8 cellular contexts compared by ENCODE assay signal in genomic region chr19:52626915-52627314, GRCh38.
"Had no signal": no experiment of that assay in that cellular context is flagged by ENCODE, and none has a peak within 500 bp of the region (broad histone marks: within the 10 kb centered on the region; RNA-seq: fewer than 3 reads in every experiment).

No MANE protein-coding gene starts in this region.

- H3K9me3 ChIP-seq: HAP-1 had no signal

- FAIRE-seq: HepG2 had no signal

- H3K9ac ChIP-seq: GM23248 had no signal

- H3K27ac ChIP-seq: GM23248, HL-60 had no signal

- H2AFZ ChIP-seq: GM23248 had no signal

- DNase-seq: GM23248, GOT3, H7, HFFc6 had no signal

- ATAC-seq: HCT116, HepG2 had no signal

- H3K4me3 ChIP-seq: GM23248, HAP-1 had no signal

- H3K4me1 ChIP-seq: HAP-1 had no signal
